ENCODE assay signal across 18 cellular contexts in the genomic region with DNA sequence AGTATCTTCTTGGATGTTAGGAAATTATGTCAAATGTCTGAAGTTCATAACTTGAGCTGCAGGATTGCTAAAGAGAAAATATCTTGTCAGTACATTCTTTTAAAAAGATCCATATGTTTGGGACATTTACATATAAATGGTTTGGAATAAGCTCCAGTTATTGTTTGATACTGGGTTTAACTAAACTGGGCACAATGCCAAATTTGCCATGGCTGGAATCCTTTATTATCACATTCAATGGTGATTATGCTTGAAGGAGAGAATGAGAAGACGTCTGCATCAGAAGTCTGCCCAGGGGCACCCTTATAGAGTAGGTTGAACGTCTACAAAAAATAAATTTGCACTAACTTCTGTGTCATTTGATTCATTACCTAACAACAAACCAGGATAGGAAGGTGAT.
"Had no signal": no experiment of that assay in that cellular context is flagged by ENCODE, and none has a peak within 500 bp of the region (broad histone marks: within the 10 kb centered on the region; RNA-seq: fewer than 3 reads in every experiment).

No MANE protein-coding gene starts in this region.

- H3K36me3 Mint-ChIP-seq: activated naive CD4-positive, alpha-beta T cell treated with anti-CD3 and anti-CD28 coated beads, Interleukin-2, amount 10 ng/mL, durations not matched to agents 7 days and 5 days had no signal

- H3K27me3 ChIP-seq: gastrocnemius medialis, suprapubic skin, upper lobe of left lung had no signal

- H3K27me3 Mint-ChIP-seq: activated CD4-positive, alpha-beta memory T cell treated with anti-CD3 and anti-CD28 coated beads, Interleukin-2, amount 10 ng/mL, durations not matched to agents 7 days and 5 days; activated CD4-positive, alpha-beta T cell treated with anti-CD3 and anti-CD28 coated beads for 36 hours; activated naive CD4-positive, alpha-beta T cell treated with anti-CD3 and anti-CD28 coated beads, Interleukin-2, amount 10 ng/mL, durations not matched to agents 7 days and 5 days; activated T-cell treated with anti-CD3 and anti-CD28 coated beads, Interleukin-2, amount 50 U/mL, for 24 hours; effector memory CD8-positive, alpha-beta T cell had no signal

- H3K27ac Mint-ChIP-seq: activated CD4-positive, alpha-beta memory T cell treated with anti-CD3 and anti-CD28 coated beads, Interleukin-2, amount 10 ng/mL, durations not matched to agents 7 days and 5 days; activated CD4-positive, alpha-beta T cell treated with anti-CD3 and anti-CD28 coated beads for 36 hours; activated naive CD4-positive, alpha-beta T cell treated with anti-CD3 and anti-CD28 coated beads, Interleukin-2, amount 10 ng/mL, durations not matched to agents 7 days and 5 days; activated T-cell treated with anti-CD3 and anti-CD28 coated beads, Interleukin-2, amount 50 U/mL, for 24 hours; effector memory CD8-positive, alpha-beta T cell had no signal

- H3K9me3 ChIP-seq: gastrocnemius medialis, prostate gland, suprapubic skin, upper lobe of left lung had no signal

- DNase-seq: activated CD4-positive, alpha-beta memory T cell treated with anti-CD3 and anti-CD28 coated beads, Interleukin-2, amount 10 ng/mL, durations not matched to agents 7 days and 5 days; activated CD4-positive, alpha-beta T cell treated with anti-CD3 and anti-CD28 coated beads for 36 hours; activated naive CD4-positive, alpha-beta T cell treated with anti-CD3 and anti-CD28 coated beads, Interleukin-2, amount 10 ng/mL, durations not matched to agents 7 days and 5 days; activated T-cell treated with anti-CD3 and anti-CD28 coated beads, Interleukin-2, amount 50 U/mL, for 24 hours; dermis blood vessel endothelial cell; effector memory CD8-positive, alpha-beta T cell; gastrocnemius medialis; left colon; midbrain; right cardiac atrium; stimulated activated CD4-positive, alpha-beta T cell treated with anti-CD3 and anti-CD28 coated beads, Interleukin-15, amount 100 ng/mL, for 24 hours; stimulated activated CD4-positive, alpha-beta T cell treated with anti-CD3 and anti-CD28 coated beads, Interleukin-4, amount 100 ng/mL, for 1 hour; stimulated activated naive CD8-positive, alpha-beta T cell treated with anti-CD3 and anti-CD28 coated beads, Interleukin-15, Interleukin-2, amounts not matched to agents 100 U/mL and 50 U/mL, for 24 hours; upper lobe of left lung; WERI-Rb-1 had no signal

- H3K4me1 Mint-ChIP-seq: activated CD4-positive, alpha-beta memory T cell treated with anti-CD3 and anti-CD28 coated beads, Interleukin-2, amount 10 ng/mL, durations not matched to agents 7 days and 5 days; activated CD4-positive, alpha-beta T cell treated with anti-CD3 and anti-CD28 coated beads for 36 hours; activated naive CD4-positive, alpha-beta T cell treated with anti-CD3 and anti-CD28 coated beads, Interleukin-2, amount 10 ng/mL, durations not matched to agents 7 days and 5 days had no signal

- H3K36me3 ChIP-seq: gastrocnemius medialis, prostate gland, suprapubic skin, upper lobe of left lung, WERI-Rb-1 had no signal

- H3K27ac ChIP-seq: gastrocnemius medialis, prostate gland, skin epidermis, suprapubic skin, upper lobe of left lung, WERI-Rb-1 had no signal

- H3K4me1 ChIP-seq: gastrocnemius medialis, prostate gland, suprapubic skin, upper lobe of left lung had no signal

- H3K4me3 ChIP-seq: gastrocnemius medialis, prostate gland, skin epidermis, suprapubic skin, upper lobe of left lung had no signal

- H3K4me3 Mint-ChIP-seq: activated CD4-positive, alpha-beta memory T cell treated with anti-CD3 and anti-CD28 coated beads, Interleukin-2, amount 10 ng/mL, durations not matched to agents 7 days and 5 days; activated CD4-positive, alpha-beta T cell treated with anti-CD3 and anti-CD28 coated beads for 36 hours; activated naive CD4-positive, alpha-beta T cell treated with anti-CD3 and anti-CD28 coated beads, Interleukin-2, amount 10 ng/mL, durations not matched to agents 7 days and 5 days; activated T-cell treated with anti-CD3 and anti-CD28 coated beads, Interleukin-2, amount 50 U/mL, for 24 hours; effector memory CD8-positive, alpha-beta T cell had no signal

- ATAC-seq: activated CD4-positive, alpha-beta T cell treated with anti-CD3 and anti-CD28 coated beads for 36 hours; effector memory CD8-positive, alpha-beta T cell; gastrocnemius medialis; left colon; right cardiac atrium; stimulated activated naive CD8-positive, alpha-beta T cell treated with anti-CD3 and anti-CD28 coated beads, Interleukin-15, Interleukin-2, amounts not matched to agents 100 U/mL and 50 U/mL, for 24 hours had no signal
